In genomic region chr2:189178726-189179606, GRCh38 we compare ENCODE assay signal across 9 cellular contexts. TPM values are rescaled to one million over a fixed set of nuclear protein-coding genes. Genes with fewer than 3 reads are reported as not detected.
DNase-seq lines count a peak whose midpoint lies in the region; ATAC-seq and TF ChIP-seq lines count a peak whose summit lies in the region.
"Had no signal": no experiment of that assay in that cellular context is flagged by ENCODE, and none has a peak within 500 bp of the region (broad histone marks: within the 10 kb centered on the region; RNA-seq: fewer than 3 reads in every experiment).

No MANE protein-coding gene starts in this region.

- no peak for TF ChIP-seq POLR2A in upper lobe of left lung (IDR thresholded peaks at IDR 0.05)

- H3K4me3 ChIP-seq in ectodermal cell (ENCODE audit: insufficient read depth, low read depth, low read length) (peak overlapping the region; percentile 45), upper lobe of left lung (peak overlapping the region; percentile 28 to 49 (median 38))

- H3K27ac ChIP-seq in ectodermal cell (ENCODE audit: insufficient read depth, low read depth, low read length, poor library complexity, severe bottlenecking) (peak overlapping the region; percentile 62), upper lobe of left lung (peak overlapping the region; percentile 14 to 64 (median 54))

- H3K36me3 ChIP-seq in ectodermal cell (ENCODE audit: control insufficient read depth, insufficient read depth, low read length) (no peaks in the 10 kb centered on the region), upper lobe of left lung (no peaks in the 10 kb centered on the region)
- H3K36me3 ChIP-seq: BE2C had no signal

- peak overlapping the region; percentile 1 for H3K4me3 Mint-ChIP-seq in activated CD8-positive, alpha-beta T cell treated with anti-CD3 and anti-CD28 coated beads for 36 hours
- no peak overlapping the region for H3K4me3 Mint-ChIP-seq in activated CD8-positive, alpha-beta T cell treated with anti-CD3 and anti-CD28 coated beads, Interleukin-2, amount 10 ng/mL, durations not matched to agents 7 days and 5 days

- H3K27me3 ChIP-seq in ectodermal cell (ENCODE audit: control insufficient read depth, insufficient read depth, low read length, poor library complexity, severe bottlenecking) (no peaks in the 10 kb centered on the region), upper lobe of left lung (no peaks in the 10 kb centered on the region)
- H3K27me3 ChIP-seq: BE2C had no signal

- peaks cover 12% of the 10 kb centered on the region for H3K4me1 Mint-ChIP-seq in activated CD8-positive, alpha-beta T cell treated with anti-CD3 and anti-CD28 coated beads for 36 hours (ENCODE audit: low read depth)
- peaks cover 8% of the 10 kb centered on the region for H3K4me1 Mint-ChIP-seq in activated CD8-positive, alpha-beta T cell treated with anti-CD3 and anti-CD28 coated beads, Interleukin-2, amount 10 ng/mL, durations not matched to agents 7 days and 5 days (ENCODE audit: low read depth)

- no peak for TF ChIP-seq CTCF in activated CD8-positive, alpha-beta T cell treated with anti-CD3 and anti-CD28 coated beads for 36 hours (IDR thresholded peaks at IDR 0.05)
- no peak for TF ChIP-seq CTCF in upper lobe of left lung (IDR thresholded peaks at IDR 0.05)

- intact Hi-C loops in activated CD8-positive, alpha-beta T cell treated with anti-CD3 and anti-CD28 coated beads for 36 hours (cut with micrococcal nuclease) = no loop called here

- DNase-seq in activated CD8-positive, alpha-beta T cell treated with anti-CD3 and anti-CD28 coated beads for 36 hours = no peak
- DNase-seq in activated CD8-positive, alpha-beta T cell treated with anti-CD3 and anti-CD28 coated beads, Interleukin-2, amount 10 ng/mL, durations not matched to agents 7 days and 5 days = no peak
- peak; percentile 12 for DNase-seq in medulla oblongata (ENCODE audit: extremely low spot score)
- no peak for DNase-seq in upper lobe of left lung
- DNase-seq: BE2C had no signal

- no peak for TF ChIP-seq EP300 in upper lobe of left lung (IDR thresholded peaks at IDR 0.05)

- H3K9me3 ChIP-seq in ectodermal cell (ENCODE audit: control insufficient read depth, low read length) = no peaks in the 10 kb centered on the region
- no peaks in the 10 kb centered on the region for H3K9me3 ChIP-seq in upper lobe of left lung
- H3K9me3 ChIP-seq: BE2C had no signal

- no peaks in the 10 kb centered on the region for H3K36me3 Mint-ChIP-seq in activated CD8-positive, alpha-beta T cell treated with anti-CD3 and anti-CD28 coated beads for 36 hours (ENCODE audit: low read depth)
- H3K36me3 Mint-ChIP-seq in activated CD8-positive, alpha-beta T cell treated with anti-CD3 and anti-CD28 coated beads, Interleukin-2, amount 10 ng/mL, durations not matched to agents 7 days and 5 days (ENCODE audit: low read depth) = no peaks in the 10 kb centered on the region

- 14 to 18% methylated on average over 15 of the region's 15 CpGs for WGBS in ectodermal cell, 2 experiments
- WGBS in upper lobe of left lung, 2 donors = 14 to 15% methylated on average over 15 of the region's 15 CpGs

- ATAC-seq in activated CD8-positive, alpha-beta T cell treated with anti-CD3 and anti-CD28 coated beads for 36 hours = no peak
- ATAC-seq in activated CD8-positive, alpha-beta T cell treated with anti-CD3 and anti-CD28 coated beads, Interleukin-2, amount 10 ng/mL, durations not matched to agents 7 days and 5 days = no peak
- ATAC-seq in upper lobe of left lung (ENCODE audit: low FRiP score in 2 of 2) = peak in 1 of 2 donors; percentile 86
- ATAC-seq in GM21723 (IDR thresholded peaks at IDR 0.05; ENCODE audit: unreplicated experiment) = no peak
- ATAC-seq in HG03045 (IDR thresholded peaks at IDR 0.05; ENCODE audit: unreplicated experiment) = no peak
- no peak for ATAC-seq in activated CD4-positive, CD25-positive, alpha-beta regulatory T cell treated with anti-CD3 and anti-CD28 coated beads, Interleukin-2, amount 50 U/mL, for 24 hours

- no peak overlapping the region for H3K27ac Mint-ChIP-seq in activated CD8-positive, alpha-beta T cell treated with anti-CD3 and anti-CD28 coated beads for 36 hours
- no peak overlapping the region for H3K27ac Mint-ChIP-seq in activated CD8-positive, alpha-beta T cell treated with anti-CD3 and anti-CD28 coated beads, Interleukin-2, amount 10 ng/mL, durations not matched to agents 7 days and 5 days

- H3K27me3 Mint-ChIP-seq in activated CD8-positive, alpha-beta T cell treated with anti-CD3 and anti-CD28 coated beads for 36 hours = peaks cover 17% of the 10 kb centered on the region
- peaks cover 20% of the 10 kb centered on the region for H3K27me3 Mint-ChIP-seq in activated CD8-positive, alpha-beta T cell treated with anti-CD3 and anti-CD28 coated beads, Interleukin-2, amount 10 ng/mL, durations not matched to agents 7 days and 5 days (ENCODE audit: low read depth)

- H3K4me1 ChIP-seq in ectodermal cell (ENCODE audit: control insufficient read depth, insufficient read depth, low read length) = peaks cover 11% of the 10 kb centered on the region
- no peaks in the 10 kb centered on the region for H3K4me1 ChIP-seq in upper lobe of left lung
- H3K4me1 ChIP-seq: BE2C had no signal

- CTCF ChIA-PET in activated CD8-positive, alpha-beta T cell treated with anti-CD3 and anti-CD28 coated beads for 36 hours (lab: Charles Lee) = interaction anchor here (1.1 to 2.2 kb wide), 5 partner anchors 10 to 169 kb away, joined by 3 to 10 read pairs (median 3); no protein-coding TSS in a partner anchor
- CTCF ChIA-PET in activated CD8-positive, alpha-beta T cell treated with anti-CD3 and anti-CD28 coated beads, Interleukin-2, amount 10 ng/mL, durations not matched to agents 7 days and 5 days (lab: Charles Lee) = interaction anchor here (1.0 to 1.4 kb wide), 3 partner anchors 15 to 126 kb away, joined by 3 to 5 read pairs (median 4); no protein-coding TSS in a partner anchor

- POLR2A ChIA-PET in activated CD8-positive, alpha-beta T cell treated with anti-CD3 and anti-CD28 coated beads for 36 hours (lab: Charles Lee) = no interaction called here
- POLR2A ChIA-PET in activated CD8-positive, alpha-beta T cell treated with anti-CD3 and anti-CD28 coated beads, Interleukin-2, amount 10 ng/mL, durations not matched to agents 7 days and 5 days (lab: Charles Lee) = no interaction called here

- H3K9me3 Mint-ChIP-seq in activated CD8-positive, alpha-beta T cell treated with anti-CD3 and anti-CD28 coated beads for 36 hours = no peaks in the 10 kb centered on the region
- H3K9me3 Mint-ChIP-seq in activated CD8-positive, alpha-beta T cell treated with anti-CD3 and anti-CD28 coated beads, Interleukin-2, amount 10 ng/mL, durations not matched to agents 7 days and 5 days (ENCODE audit: insufficient read depth) = no peaks in the 10 kb centered on the region

RNA-seq across cellular contexts. Expression of gene COL5A2, which starts 0.6 kb away (rescaled TPM):
- 1 to 10 TPM; 2.3 to 3.3 TPM for total RNA-seq in activated CD8-positive, alpha-beta T cell treated with anti-CD3 and anti-CD28 coated beads for 36 hours
- total RNA-seq in activated CD8-positive, alpha-beta T cell treated with anti-CD3 and anti-CD28 coated beads, Interleukin-2, amount 10 ng/mL, durations not matched to agents 7 days and 5 days = 1 to 10 TPM; 2.6 to 2.7 TPM
- polyA plus RNA-seq in ectodermal cell (2013, experiment 1 of 4) = 23.9 TPM
- 23.6 TPM for polyA plus RNA-seq in ectodermal cell (2013, experiment 2 of 4)
- 26.3 TPM for polyA plus RNA-seq in ectodermal cell (2013, experiment 3 of 4)
- polyA plus RNA-seq in ectodermal cell (2013, experiment 4 of 4) = 30.9 TPM
- 10 to 100 TPM in 5 of 6 donors, 1 to 10 TPM in 1; 9.0 to 42.7 (median 26.8) TPM for total RNA-seq in upper lobe of left lung
